In genomic region chr4:182928061-182928460, GRCh38 we compare ENCODE assay signal across 15 cellular contexts. TPM values are rescaled to one million over a fixed set of nuclear protein-coding genes. Genes with fewer than 3 reads are reported as not detected.
DNase-seq lines count a peak whose midpoint lies in the region; ATAC-seq and TF ChIP-seq lines count a peak whose summit lies in the region.
"Had no signal": no experiment of that assay in that cellular context is flagged by ENCODE, and none has a peak within 500 bp of the region (broad histone marks: within the 10 kb centered on the region; RNA-seq: fewer than 3 reads in every experiment).

No MANE protein-coding gene starts in this region.

- no peak for ATAC-seq in activated T-cell treated with anti-CD3 and anti-CD28 coated beads, Interleukin-2, amount 50 U/mL, for 72 hours (replicated peaks in 1 of 2)
- ATAC-seq in HG03039 (IDR thresholded peaks at IDR 0.05; ENCODE audit: unreplicated experiment) (no peak), GM21381 (IDR thresholded peaks at IDR 0.05; ENCODE audit: unreplicated experiment) (no peak)
- ATAC-seq: natural killer cell treated with Interleukin-12 subunit alpha and Interleukin-12 subunit beta and Interleukin-15 and Interleukin-18, amount 100 ng/mL, for 72 hours; T-helper 17 cell had no signal

- no peak overlapping the region for H3K4me3 Mint-ChIP-seq in activated T-cell treated with anti-CD3 and anti-CD28 coated beads, Interleukin-2, amount 50 U/mL, for 72 hours
- H3K4me3 Mint-ChIP-seq: natural killer cell treated with Interleukin-12 subunit alpha and Interleukin-12 subunit beta and Interleukin-15 and Interleukin-18, amount 100 ng/mL, for 72 hours; stimulated activated naive CD8-positive, alpha-beta T cell treated with anti-CD3 and anti-CD28 coated beads, Interleukin-15, Interleukin-2, amounts not matched to agents 100 ng/mL and 50 ng/mL, for 24 hours; T-helper 17 cell had no signal

- peak; percentile 55 for TF ChIP-seq CTCF in NB4 (IDR thresholded peaks at IDR 0.05; ENCODE audit: low read depth, low read length)
- TF ChIP-seq CTCF in choroid plexus epithelial cell (conservative IDR thresholded peaks at IDR 0.05; ENCODE audit: low read depth, low read length): peak; percentile 55
- TF ChIP-seq CTCF in retinal pigment epithelial cell (conservative IDR thresholded peaks at IDR 0.05; ENCODE audit: low read depth, low read length): peak; percentile 37

- H3K27me3 Mint-ChIP-seq in activated T-cell treated with anti-CD3 and anti-CD28 coated beads, Interleukin-2, amount 50 U/mL, for 72 hours (ENCODE audit: low read depth): no peaks in the 10 kb centered on the region

- no peak overlapping the region for H3K27ac Mint-ChIP-seq in activated T-cell treated with anti-CD3 and anti-CD28 coated beads, Interleukin-2, amount 50 U/mL, for 72 hours
- H3K27ac Mint-ChIP-seq: natural killer cell treated with Interleukin-12 subunit alpha and Interleukin-12 subunit beta and Interleukin-15 and Interleukin-18, amount 100 ng/mL, for 72 hours; stimulated activated naive CD8-positive, alpha-beta T cell treated with anti-CD3 and anti-CD28 coated beads, Interleukin-15, Interleukin-2, amounts not matched to agents 100 ng/mL and 50 ng/mL, for 24 hours; T-helper 17 cell had no signal

- no peaks in the 10 kb centered on the region for H3K36me3 Mint-ChIP-seq in activated T-cell treated with anti-CD3 and anti-CD28 coated beads, Interleukin-2, amount 50 U/mL, for 72 hours (ENCODE audit: insufficient read depth in 2 of 2)
- H3K36me3 Mint-ChIP-seq: natural killer cell treated with Interleukin-12 subunit alpha and Interleukin-12 subunit beta and Interleukin-15 and Interleukin-18, amount 100 ng/mL, for 72 hours had no signal

- H3K9me3 Mint-ChIP-seq in activated T-cell treated with anti-CD3 and anti-CD28 coated beads, Interleukin-2, amount 50 U/mL, for 72 hours: no peaks in the 10 kb centered on the region
- H3K9me3 Mint-ChIP-seq: natural killer cell treated with Interleukin-12 subunit alpha and Interleukin-12 subunit beta and Interleukin-15 and Interleukin-18, amount 100 ng/mL, for 72 hours; stimulated activated naive CD8-positive, alpha-beta T cell treated with anti-CD3 and anti-CD28 coated beads, Interleukin-15, Interleukin-2, amounts not matched to agents 100 ng/mL and 50 ng/mL, for 24 hours had no signal

- no peak for TF ChIP-seq POLR2A in NB4 (IDR thresholded peaks at IDR 0.05; ENCODE audit: extremely low read depth, insufficient read length)

- H3K4me3 ChIP-seq in NB4 (ENCODE audit: low read depth, low read length): no peak overlapping the region
- H3K4me3 ChIP-seq in choroid plexus epithelial cell (ENCODE audit: low read depth, low read length): no peak overlapping the region
- H3K4me3 ChIP-seq in retinal pigment epithelial cell (ENCODE audit: low read length): no peak overlapping the region
- H3K4me3 ChIP-seq: BLaER1 treated with 17β-estradiol and CSF1 and Interleukin-3, amounts not matched to agents 10 nM and 100 nM had no signal

- DNase-seq in activated T-cell treated with anti-CD3 and anti-CD28 coated beads, Interleukin-2, amount 50 U/mL, for 72 hours: peak; percentile 9
- DNase-seq in activated T-cell treated with anti-CD3 and anti-CD28 coated beads for 4 hours: no peak
- DNase-seq in NB4 (ENCODE audit: low read depth): peak; percentile 61
- no peak for DNase-seq in choroid plexus epithelial cell (ENCODE audit: low read depth)
- no peak for DNase-seq in retinal pigment epithelial cell (ENCODE audit: low read depth)
- no peak for DNase-seq in iPS-NIHi7 (ENCODE audit: extremely low spot score)
- DNase-seq: aorta, islet precursor cell, NCI-H510A treated with DMSO at 0.1 percent for 48 hours, T-helper 17 cell had no signal

- no peaks in the 10 kb centered on the region for H3K4me1 Mint-ChIP-seq in activated T-cell treated with anti-CD3 and anti-CD28 coated beads, Interleukin-2, amount 50 U/mL, for 72 hours (ENCODE audit: low read depth)
- H3K4me1 Mint-ChIP-seq: T-helper 17 cell had no signal

RNA-seq across cellular contexts. Expression of gene DCTD, which starts 10.9 kb away (rescaled TPM):
- 100 to 1,000 TPM; 112 to 126 TPM for total RNA-seq in activated T-cell treated with anti-CD3 and anti-CD28 coated beads, Interleukin-2, amount 50 U/mL, for 72 hours

Comparison
In these comparisons a context has a peak if more than half of its experiments do, and no peak if none do; other contexts are left out.
1. DNase-seq: peak in activated T-cell treated with anti-CD3 and anti-CD28 coated beads, Interleukin-2, amount 50 U/mL, for 72 hours (2 of 2) and NB4 (single experiment); none in activated T-cell treated with anti-CD3 and anti-CD28 coated beads for 4 hours (single experiment), choroid plexus epithelial cell (single experiment), retinal pigment epithelial cell (single experiment) and iPS-NIHi7 (single experiment).
2. Peak in every context shown above with its lines, with median percentiles within 50 percentile points of each other: CTCF ChIP-seq.